In genomic region chr13:33542309-33543088, GRCh38 we compare ENCODE assay signal across 1 cellular context.
TF ChIP-seq lines count a peak whose summit lies in the region.

No MANE protein-coding gene starts in this region.

TF ChIP-seq in HepG2, 621 proteins besides CTCF, POLR2A, EP300 and RAD21 (continued from another document and continues in another):
- TF ChIP-seq ZNF362 (CRISPR knock-in tag; IDR thresholded peaks at IDR 0.05; ENCODE audit: borderline replicate concordance) (peak; percentile 72; the same call in 1 of the 2 replicates), ZNF276 (CRISPR knock-in tag; IDR thresholded peaks at IDR 0.05; ENCODE audit: low read depth) (peak; percentile 95; the same call in 1 of the 2 replicates), TBL1XR1 (IDR thresholded peaks at IDR 0.05; ENCODE audit: borderline replicate concordance, low read length, partially characterized antibody) (no peak), HNRNPLL (IDR thresholded peaks at IDR 0.05; ENCODE audit: low read depth, low read length, poor library complexity, severe bottlenecking) (peak; percentile 92), CHD4 (IDR thresholded peaks at IDR 0.05; ENCODE audit: borderline replicate concordance, low read length) (no peak), HIVEP1 (CRISPR knock-in tag; IDR thresholded peaks at IDR 0.05) (peak; percentile 97), FOXP4 (CRISPR knock-in tag; IDR thresholded peaks at IDR 0.05) (peak; percentile 79), IKZF1 (IDR thresholded peaks at IDR 0.05) (no peak), SOX13 (IDR thresholded peaks at IDR 0.05) (0 out of 2 replicates have a peak, but pooled peaks have one; percentile 20), SOX13 (CRISPR knock-in tag; conservative IDR thresholded peaks at IDR 0.05 in 1 of 2, IDR thresholded peaks at IDR 0.05 in 1 of 2) (peak in 1 of 2 experiments; percentile 60; a peak in 2 of 4 replicates), KDM5B (CRISPR knock-in tag; IDR thresholded peaks at IDR 0.05; ENCODE audit: borderline replicate concordance) (peak; percentile 99), ZNF567 (CRISPR knock-in tag; IDR thresholded peaks at IDR 0.05; ENCODE audit: borderline replicate concordance) (peak; percentile 95; the same call in 1 of the 2 replicates), ZFAT (CRISPR knock-in tag; conservative IDR thresholded peaks at IDR 0.05) (no peak; the same call in 1 of the 2 replicates), ZNF501 (CRISPR knock-in tag; IDR thresholded peaks at IDR 0.05) (peak; percentile 97), GPN1 (CRISPR knock-in tag; IDR thresholded peaks at IDR 0.05; ENCODE audit: borderline replicate concordance) (no peak), ZUFSP (CRISPR knock-in tag; IDR thresholded peaks at IDR 0.05; ENCODE audit: borderline replicate concordance) (no peak), XRCC5 (optimal IDR thresholded peaks at IDR 0.05; ENCODE audit: low read length) (peak; percentile 71), ZBTB40 (IDR thresholded peaks at IDR 0.05) (peak; percentile 49), ZBTB40 (CRISPR knock-in tag; IDR thresholded peaks at IDR 0.05) (peak; percentile 95), USF2 (IDR thresholded peaks at IDR 0.05; ENCODE audit: low read depth, low read length) (no peak), USF2 (CRISPR knock-in tag; IDR thresholded peaks at IDR 0.05; ENCODE audit: borderline replicate concordance) (peak; percentile 66; the same call in 1 of the 2 replicates), NFE2 (CRISPR knock-in tag; IDR thresholded peaks at IDR 0.05) (0 out of 2 replicates have a peak, but pooled peaks have one; percentile 9), ZNF747 (CRISPR knock-in tag; IDR thresholded peaks at IDR 0.05; ENCODE audit: borderline replicate concordance) (peak; percentile 99), FOXO4 (CRISPR knock-in tag; conservative IDR thresholded peaks at IDR 0.05) (0 out of 2 replicates have a peak, but pooled peaks have one; percentile 34), ZNF136 (CRISPR knock-in tag; IDR thresholded peaks at IDR 0.05; ENCODE audit: low read depth) (peak; percentile 95; the same call in 1 of the 2 replicates), SETDB1 (CRISPR knock-in tag; IDR thresholded peaks at IDR 0.05; ENCODE audit: borderline replicate concordance) (no peak), ATF7-NPFF (CRISPR knock-in tag; IDR thresholded peaks at IDR 0.05; ENCODE audit: low read depth) (peak; percentile 99), MZF1 (CRISPR knock-in tag; IDR thresholded peaks at IDR 0.05; ENCODE audit: borderline replicate concordance) (peak; percentile 87; the same call in 1 of the 2 replicates), RORA (CRISPR knock-in tag; IDR thresholded peaks at IDR 0.05) (no peak), KDM5A (IDR thresholded peaks at IDR 0.05; ENCODE audit: borderline replicate concordance, low read length) (no peak), HMG20A (CRISPR knock-in tag; IDR thresholded peaks at IDR 0.05; ENCODE audit: borderline replicate concordance) (no peak), HIC2 (CRISPR knock-in tag; IDR thresholded peaks at IDR 0.05; ENCODE audit: low read depth) (no peak; the same call in 1 of the 2 replicates), ZNF207 (IDR thresholded peaks at IDR 0.05; ENCODE audit: borderline replicate concordance) (no peak)
